ENCODE assay signal across 14 cellular contexts in the genomic region with DNA sequence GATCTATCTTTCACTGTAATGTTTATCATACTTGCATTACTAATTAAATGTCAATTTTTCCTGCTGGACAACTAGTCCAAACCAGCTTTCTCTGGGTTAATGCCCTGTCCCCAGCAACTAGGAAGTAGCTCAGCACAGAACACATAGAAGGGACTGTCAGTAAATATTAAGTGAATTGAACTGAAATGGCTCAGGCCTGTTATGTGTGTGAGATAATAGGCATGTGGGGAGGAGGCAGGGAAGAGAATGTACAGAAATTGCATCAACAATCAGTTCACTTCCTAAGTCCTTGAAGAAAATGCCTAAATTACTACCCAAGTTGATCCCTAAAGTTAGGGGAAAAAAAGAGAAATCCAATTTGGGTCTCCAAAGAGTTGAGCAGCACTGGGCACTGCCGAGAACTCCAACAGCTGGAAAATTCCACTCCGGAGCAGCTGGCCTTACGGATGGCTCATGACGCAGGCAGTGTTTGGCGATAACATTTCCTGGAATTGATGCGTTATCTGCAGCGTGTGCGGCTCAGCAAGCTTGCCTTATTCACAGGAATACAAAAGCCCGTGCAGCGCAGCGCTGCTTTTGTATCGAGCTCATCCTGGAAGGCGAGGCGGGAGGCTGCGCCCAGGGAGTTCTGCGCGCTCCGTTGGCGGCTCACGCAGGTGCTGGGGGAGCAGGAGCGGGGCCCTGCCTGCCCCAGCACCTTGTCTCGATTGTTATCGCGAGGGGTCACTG.
DNase-seq lines count a peak whose midpoint lies in the region; ATAC-seq, FAIRE-seq and TF ChIP-seq lines count a peak whose summit lies in the region.
"Had no signal": no experiment of that assay in that cellular context is flagged by ENCODE, and none has a peak within 500 bp of the region (broad histone marks: within the 10 kb centered on the region; RNA-seq: fewer than 3 reads in every experiment).

No MANE protein-coding gene starts in this region.

- in situ Hi-C loops in G401 (cut with HindIII; ENCODE audit: low sequenced_read_pairs) = no loop called here

- TF ChIP-seq CTCF in epithelial cell of esophagus (IDR thresholded peaks at IDR 0.05; ENCODE audit: insufficient read depth, low read depth, low read length, missing control alignments) (no peak), lower lobe of right lung (IDR thresholded peaks at IDR 0.05) (no peak), testis (IDR thresholded peaks at IDR 0.05) (no peak), vagina (IDR thresholded peaks at IDR 0.05) (no peak)

- no peaks in the 10 kb centered on the region for H3K27me3 ChIP-seq in lower lobe of right lung (ENCODE audit: low read depth)
- H3K27me3 ChIP-seq in testis = no peaks in the 10 kb centered on the region
- H3K27me3 ChIP-seq in vagina = no peaks in the 10 kb centered on the region
- H3K27me3 ChIP-seq: cardiac muscle cell had no signal

- H3K9me3 ChIP-seq in lower lobe of right lung (no peaks in the 10 kb centered on the region), testis (no peaks in the 10 kb centered on the region), vagina (no peaks in the 10 kb centered on the region)

- no peaks in the 10 kb centered on the region for H3K4me1 ChIP-seq in lower lobe of right lung
- H3K4me1 ChIP-seq in testis = no peaks in the 10 kb centered on the region
- H3K4me1 ChIP-seq in vagina = no peaks in the 10 kb centered on the region

- WGBS in testis, 2 donors = 13 to 28% methylated on average over 24 of the region's 24 CpGs

- H3K36me3 ChIP-seq in lower lobe of right lung = no peaks in the 10 kb centered on the region
- H3K36me3 ChIP-seq in testis (ENCODE audit: low read depth, missing control alignments) = no peaks in the 10 kb centered on the region
- H3K36me3 ChIP-seq in vagina = no peaks in the 10 kb centered on the region
- H3K36me3 ChIP-seq: cardiac muscle cell had no signal

- H3K27ac ChIP-seq in lower lobe of right lung = no peak overlapping the region
- no peak overlapping the region for H3K27ac ChIP-seq in testis
- no peak overlapping the region for H3K27ac ChIP-seq in vagina
- H3K27ac ChIP-seq: cardiac muscle cell had no signal

- intact Hi-C loops in lower lobe of right lung (cut with DNase I) = no loop called here
- intact Hi-C loops in testis (cut with DNase I; ENCODE audit: low total_unique reads) = no loop called here
- intact Hi-C loops in vagina (cut with DNase I) = no loop called here

- FAIRE-seq in GM12891 (lab: Jason Lieb, UNC) = no peak
- FAIRE-seq: GM19239 had no signal

- no peak overlapping the region for H3K4me3 ChIP-seq in epithelial cell of esophagus (ENCODE audit: low read length)
- peak overlapping the region; percentile 32 for H3K4me3 ChIP-seq in lower lobe of right lung
- peak overlapping the region in 1 of 2 donors; percentile 6 for H3K4me3 ChIP-seq in testis
- H3K4me3 ChIP-seq in vagina = no peak overlapping the region
- H3K4me3 ChIP-seq: cardiac muscle cell had no signal

- TF ChIP-seq POLR2A in testis (IDR thresholded peaks at IDR 0.05) (no peak), vagina (IDR thresholded peaks at IDR 0.05) (no peak), GM12891 (IDR thresholded peaks at IDR 0.05; ENCODE audit: low read depth, low read length) (no peak)

- peak; percentile 51 for DNase-seq in NCI-H510A (lab: John Stamatoyannopoulos, UW)
- DNase-seq in epithelial cell of esophagus (ENCODE audit: low read depth) = peak; percentile 9
- peak; percentile 42 for DNase-seq in lower lobe of right lung
- peak; percentile 22 for DNase-seq in testis
- DNase-seq in vagina (ENCODE audit: extremely low spot score in 2 of 2) = no peak
- no peak for DNase-seq in G401 (ENCODE audit: low spot score)
- DNase-seq in GM12891 (ENCODE audit: insufficient read length, low spot score) = no peak
- DNase-seq: activated T-cell treated with anti-CD3 and anti-CD28 coated beads, Interleukin-2, amount 50 U/mL, for 72 hours; CD8-positive, alpha-beta T cell; foreskin melanocyte; mesendoderm had no signal

- ATAC-seq in lower lobe of right lung (peak; percentile 39 to 47), GM19395 (IDR thresholded peaks at IDR 0.05; ENCODE audit: unreplicated experiment) (no peak)
- ATAC-seq: activated T-cell treated with anti-CD3 and anti-CD28 coated beads, Interleukin-2, amount 50 U/mL, for 72 hours; CD8-positive, alpha-beta T cell had no signal

TF ChIP-seq in GM12891, 5 proteins besides CTCF, POLR2A, EP300 and RAD21:
- TF ChIP-seq TAF1 (IDR thresholded peaks at IDR 0.05; ENCODE audit: low read depth, low read length) (no peak), SPI1 (IDR thresholded peaks at IDR 0.05; ENCODE audit: low read depth, low read length) (no peak), POU2F2 (IDR thresholded peaks at IDR 0.05; ENCODE audit: low read depth, low read length) (no peak), PAX5 (IDR thresholded peaks at IDR 0.05; ENCODE audit: insufficient read depth, low read length, severe bottlenecking) (no peak), POLR2AphosphoS5 (IDR thresholded peaks at IDR 0.05; ENCODE audit: low read depth, low read length) (no peak)

Comparison
In these comparisons a context has a peak if more than half of its experiments do, and no peak if none do; other contexts are left out.
1. DNase-seq: peak in NCI-H510A (single experiment), epithelial cell of esophagus (single experiment), lower lobe of right lung (single experiment) and testis (single experiment); none in vagina (0 of 2), G401 (single experiment) and GM12891 (single experiment).